Comparison of ENCODE assay signal across 15 cellular contexts in genomic region chr1:237327061-237327460, GRCh38.
"Had no signal": no experiment of that assay in that cellular context is flagged by ENCODE, and none has a peak within 500 bp of the region (broad histone marks: within the 10 kb centered on the region; RNA-seq: fewer than 3 reads in every experiment).

No MANE protein-coding gene starts in this region.

- H3K27me3 ChIP-seq: body of pancreas, suprapubic skin had no signal

- H3K4me1 ChIP-seq: body of pancreas, prostate gland, suprapubic skin had no signal

- H3K9me3 ChIP-seq: body of pancreas, prostate gland, suprapubic skin had no signal

- H3K27ac ChIP-seq: body of pancreas, prostate gland, skin epidermis, suprapubic skin had no signal

- DNase-seq: activated CD4-positive, alpha-beta T cell treated with anti-CD3 and anti-CD28 coated beads, Interleukin-2, amount 10 ng/mL, durations not matched to agents 7 days and 5 days; activated CD8-positive, alpha-beta T cell treated with anti-CD3 and anti-CD28 coated beads, Interleukin-2, amount 10 ng/mL, durations not matched to agents 7 days and 5 days; activated naive CD4-positive, alpha-beta T cell treated with anti-CD3 and anti-CD28 coated beads for 36 hours; activated T-cell treated with anti-CD3 and anti-CD28 coated beads, Interleukin-2, amount 50 U/mL, for 4 hours; body of pancreas; effector memory CD8-positive, alpha-beta T cell; left ventricle myocardium superior; right cardiac atrium; stimulated activated CD4-positive, alpha-beta T cell treated with anti-CD3 and anti-CD28 coated beads, Interleukin-4, amount 100 ng/mL, for 1 hour; stimulated activated naive CD8-positive, alpha-beta T cell treated with anti-CD3 and anti-CD28 coated beads, Interleukin-15, amount 100 ng/mL, for 72 hours; trophoblast cell had no signal

- ATAC-seq: activated CD4-positive, CD25-positive, alpha-beta regulatory T cell treated with anti-CD3 and anti-CD28 coated beads, Interleukin-2, amount 50 U/mL, for 24 hours; activated CD8-positive, alpha-beta T cell treated with anti-CD3 and anti-CD28 coated beads, Interleukin-2, amount 10 ng/mL, durations not matched to agents 7 days and 5 days; activated T-cell treated with anti-CD3 and anti-CD28 coated beads, Interleukin-2, amount 50 U/mL, for 4 hours; body of pancreas; effector memory CD8-positive, alpha-beta T cell; left ventricle myocardium superior; right cardiac atrium; stimulated activated naive CD8-positive, alpha-beta T cell treated with anti-CD3 and anti-CD28 coated beads, Interleukin-15, amount 100 ng/mL, for 72 hours had no signal

- H3K36me3 ChIP-seq: prostate gland, suprapubic skin had no signal

- H3K4me3 ChIP-seq: body of pancreas, prostate gland, skin epidermis, suprapubic skin had no signal
